ENCODE assay signal across 11 cellular contexts in the genomic region with DNA sequence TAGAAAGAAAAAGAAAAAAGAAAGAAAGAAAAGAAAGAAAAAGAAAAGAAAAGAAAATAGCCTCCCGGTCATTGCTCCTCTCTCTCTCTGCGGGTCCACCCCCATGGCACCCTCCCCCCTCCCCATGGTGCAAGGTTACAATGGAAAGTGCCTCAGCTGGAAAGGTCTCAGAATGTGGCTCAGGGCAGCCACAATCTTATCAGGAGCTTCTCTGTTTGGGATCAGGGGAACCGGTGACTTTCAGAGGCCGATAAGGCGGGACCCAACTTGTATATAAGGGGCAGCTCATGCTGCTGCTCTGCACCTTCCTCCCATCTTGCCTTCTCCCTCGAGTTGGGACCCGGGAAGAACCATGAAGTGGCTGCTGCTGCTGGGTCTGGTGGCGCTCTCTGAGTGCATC. TPM values are rescaled to one million over a fixed set of nuclear protein-coding genes. Genes with fewer than 3 reads are reported as not detected.
"Had no signal": no experiment of that assay in that cellular context is flagged by ENCODE, and none has a peak within 500 bp of the region (broad histone marks: within the 10 kb centered on the region; RNA-seq: fewer than 3 reads in every experiment).

A gene (plus strand): TSS at position 301 of the 400 bp plus-strand sequence. CDS start 52 bp downstream, at position 353.

RNA-seq across cellular contexts. Expression of the gene that starts here (rescaled TPM):
- total RNA-seq: activated CD4-positive, alpha-beta memory T cell treated with anti-CD3 and anti-CD28 coated beads, Interleukin-2, amount 10 ng/mL, durations not matched to agents 7 days and 5 days; activated CD4-positive, alpha-beta T cell treated with anti-CD3 and anti-CD28 coated beads for 36 hours; activated CD4-positive, alpha-beta T cell treated with anti-CD3 and anti-CD28 coated beads, Interleukin-2, amount 10 ng/mL, durations not matched to agents 7 days and 5 days; activated CD8-positive, alpha-beta memory T cell treated with anti-CD3 and anti-CD28 coated beads, Interleukin-2, amount 10 ng/mL, durations not matched to agents 7 days and 5 days; activated CD8-positive, alpha-beta T cell treated with anti-CD3 and anti-CD28 coated beads, Interleukin-2, amount 10 ng/mL, durations not matched to agents 7 days and 5 days; activated naive CD8-positive, alpha-beta T cell treated with anti-CD3 and anti-CD28 coated beads, Interleukin-2, amount 10 ng/mL, durations not matched to agents 7 days and 5 days; activated T-helper 2 cell treated with anti-CD3 and anti-CD28 coated beads, Interferon-gamma antibody, Interleukin-2, Interleukin-4, amounts not matched to agents 10 μg/mL and 5 μg/mL and 100 μg/mL, durations not matched to agents 14 hours and 24 hours and 36 hours; cardiac septum; cerebellum; T-cell; T-helper 1 cell treated with Interleukin-12 subunit alpha and Interleukin-12 subunit beta and Interleukin-4 antibody, amounts not matched to agents 30 ng/mL and 1 ng/mL, for 36 hours had no signal
